Comparison of ENCODE assay signal across 25 cellular contexts in genomic region chr9:28301281-28301680, GRCh38.
"Had no signal": no experiment of that assay in that cellular context is flagged by ENCODE, and none has a peak within 500 bp of the region (broad histone marks: within the 10 kb centered on the region; RNA-seq: fewer than 3 reads in every experiment).

No MANE protein-coding gene starts in this region.

- H3K9me3 ChIP-seq: body of pancreas, gastroesophageal sphincter, mucosa of descending colon, pancreas, psoas muscle, tibial artery had no signal

- H3K36me3 ChIP-seq: gastroesophageal sphincter, heart left ventricle, pancreas, tibial artery had no signal

- DNase-seq: activated B cell treated with CpG ODN at 0.5 μM for 24 hours; activated CD4-positive, alpha-beta T cell treated with anti-CD3 and anti-CD28 coated beads for 4 hours; activated CD4-positive, alpha-beta T cell treated with anti-CD3 and anti-CD28 coated beads, Interleukin-2, amount 50 U/mL, for 48 hours; activated CD8-positive, alpha-beta memory T cell treated with anti-CD3 and anti-CD28 coated beads, Interleukin-2, amount 50 U/mL, for 48 hours; activated naive CD4-positive, alpha-beta T cell treated with Interleukin-2 at 50 U/mL for 16 hours; activated naive CD8-positive, alpha-beta T cell treated with anti-CD3 and anti-CD28 coated beads, Interleukin-2, amount 10 ng/mL, durations not matched to agents 7 days and 5 days; activated T-cell treated with anti-CD3 and anti-CD28 coated beads, Interleukin-2, amount 50 U/mL, for 48 hours; amniotic stem cell; body of pancreas; caudate nucleus; effector CD4-positive, alpha-beta T cell; heart left ventricle; left colon; mesendoderm; mucosa of descending colon; nephron progenitor cell; pancreas; psoas muscle; right cardiac atrium; stimulated activated CD4-positive, alpha-beta T cell treated with anti-CD3 and anti-CD28 coated beads, Interleukin-12 subunit alpha, Interleukin-12 subunit beta, amount 100 ng/mL, for 4 hours; stimulated activated CD4-positive, alpha-beta T cell treated with anti-CD3 and anti-CD28 coated beads, Interleukin-4, amount 100 ng/mL, for 4 hours; stimulated activated naive CD8-positive, alpha-beta T cell treated with anti-CD3 and anti-CD28 coated beads, Interleukin-15, Interleukin-2, amounts not matched to agents 100 U/mL and 50 U/mL, for 24 hours; T-helper 9 cell; tibial artery had no signal

- ATAC-seq: body of pancreas; gastroesophageal sphincter; heart left ventricle; left colon; mucosa of descending colon; pancreas; psoas muscle; right cardiac atrium; stimulated activated naive CD8-positive, alpha-beta T cell treated with anti-CD3 and anti-CD28 coated beads, Interleukin-15, Interleukin-2, amounts not matched to agents 100 U/mL and 50 U/mL, for 24 hours had no signal

- H3K27ac ChIP-seq: body of pancreas, gastroesophageal sphincter, heart left ventricle, pancreas, psoas muscle, tibial artery had no signal

- H3K4me3 ChIP-seq: body of pancreas, gastroesophageal sphincter, heart left ventricle, mucosa of descending colon, pancreas, psoas muscle, tibial artery had no signal

- H3K4me1 ChIP-seq: body of pancreas, gastroesophageal sphincter, heart left ventricle, pancreas, psoas muscle, tibial artery had no signal

- H3K27me3 ChIP-seq: body of pancreas, gastroesophageal sphincter, heart left ventricle, pancreas, tibial artery had no signal
